14 cellular contexts compared by ENCODE assay signal in genomic region chr3:191774485-191774884, GRCh38.
DNase-seq lines count a peak whose midpoint lies in the region; ATAC-seq, FAIRE-seq and TF ChIP-seq lines count a peak whose summit lies in the region.
"Had no signal": no experiment of that assay in that cellular context is flagged by ENCODE, and none has a peak within 500 bp of the region (broad histone marks: within the 10 kb centered on the region; RNA-seq: fewer than 3 reads in every experiment).

No MANE protein-coding gene starts in this region.

- TF ChIP-seq EP300 in A549 (IDR thresholded peaks at IDR 0.05) = no peak

- peak; percentile 84 for ATAC-seq in A549
- ATAC-seq in GM18519 (IDR thresholded peaks at IDR 0.05; ENCODE audit: low FRiP score, unreplicated experiment) = no peak
- ATAC-seq: effector memory CD8-positive, alpha-beta T cell had no signal

- POLR2A ChIA-PET in A549 (lab: Yijun Ruan, JAX) (no interaction called here), HEK293T (lab: Yijun Ruan, JAX) (no interaction called here)

- FAIRE-seq in A549 (lab: Jason Lieb, UNC) = no peak
- FAIRE-seq: G401.6 had no signal

- TF ChIP-seq RAD21 in A549 (conservative IDR thresholded peaks at IDR 0.05 in 1 of 2, IDR thresholded peaks at IDR 0.05 in 1 of 2) = no peak

- H3K9me3 ChIP-seq in A549 = no peaks in the 10 kb centered on the region

- WGBS in A549 (ENCODE audit: missing lambda C conversion rate) = 20% methylated on average over 4 of the region's 4 CpGs

- intact Hi-C loops in posterior vena cava (cut with DNase I) = no loop called here

- H3K4me2 ChIP-seq in A549 = no peak overlapping the region

- peak; percentile 16 to 81 for DNase-seq in A549 (ENCODE audit: low read depth in 1 of 2, low spot score in 1 of 2)
- peak; percentile 37 for DNase-seq in HEK293T (ENCODE audit: extremely low spot score)
- DNase-seq in T1000 (lab: John Stamatoyannopoulos, UW) = peak; percentile 77
- DNase-seq in islet precursor cell = peak; percentile 84
- DNase-seq in NCI-H2171 (lab: John Stamatoyannopoulos, UW) = no peak
- DNase-seq in posterior vena cava (ENCODE audit: low spot score) = no peak
- DNase-seq in middle frontal gyrus (ENCODE audit: extremely low spot score, low spot score) = no peak
- DNase-seq: effector memory CD8-positive, alpha-beta T cell; naive B cell; NK-92 treated with Interleukin-12 subunit alpha and Interleukin-12 subunit beta, amount 100 ng/mL, for 24 hours; T-helper 9 cell had no signal

- CTCF ChIA-PET in A549 (lab: Yijun Ruan, JAX) = no interaction called here
- CTCF ChIA-PET in HEK293T (lab: Yijun Ruan, JAX) = interaction anchor here (0.9 kb wide), 1 partner anchor 649 kb away, joined by 3 read pairs; no protein-coding TSS in a partner anchor

- H3K4me3 ChIP-seq in A549 = no peak overlapping the region
- H3K4me3 ChIP-seq: adrenal gland had no signal

- H3K27ac ChIP-seq in A549 = peak overlapping the region; percentile 40 to 50; a peak in 3 of 6 replicates

- peaks cover 3% of the 10 kb centered on the region; the same call in 1 of the 3 replicates for H3K4me1 ChIP-seq in A549
- H3K4me1 ChIP-seq: adrenal gland had no signal

- TF ChIP-seq POLR2A in A549 (IDR thresholded peaks at IDR 0.05; ENCODE audit: low read length) = no peak

- TF ChIP-seq CTCF in A549 (IDR thresholded peaks at IDR 0.05) = no peak

TF ChIP-seq in A549, 52 proteins besides CTCF, POLR2A, EP300 and RAD21:
- TF ChIP-seq CEBPB (IDR thresholded peaks at IDR 0.05) = peak in 1 of 2 experiments; percentile 45; a peak in 1 of 4 replicates
- no peak for TF ChIP-seq NFE2L2 (conservative IDR thresholded peaks at IDR 0.05; ENCODE audit: low read length)
- peak; percentile 13; the same call in 1 of the 2 replicates for TF ChIP-seq GATA3 (IDR thresholded peaks at IDR 0.05; ENCODE audit: borderline replicate concordance)

TF ChIP-seq in HEK293T, 16 proteins besides CTCF, POLR2A, EP300 and RAD21:
- peak; percentile 44; the same call in 1 of the 2 replicates for TF ChIP-seq CTBP1 (IDR thresholded peaks at IDR 0.05; ENCODE audit: borderline replicate concordance)
- no peak for TF ChIP-seq LEF1 (IDR thresholded peaks at IDR 0.05; ENCODE audit: borderline replicate concordance)
- TF ChIP-seq PKNOX1 (IDR thresholded peaks at IDR 0.05) = peak; percentile 53

Comparison
In these comparisons a context has a peak if more than half of its experiments do, and no peak if none do; other contexts are left out.
1. DNase-seq: peak in A549 (2 of 2), HEK293T (single experiment), T1000 (single experiment) and islet precursor cell (single experiment); none in NCI-H2171 (single experiment), posterior vena cava (single experiment) and middle frontal gyrus (single experiment).